ENCODE assay signal across 14 cellular contexts in genomic region chr1:26109229-26110164, GRCh38. TPM values are rescaled to one million over a fixed set of nuclear protein-coding genes. Genes with fewer than 3 reads are reported as not detected.
DNase-seq lines count a peak whose midpoint lies in the region; ATAC-seq and TF ChIP-seq lines count a peak whose summit lies in the region.
"Had no signal": no experiment of that assay in that cellular context is flagged by ENCODE, and none has a peak within 500 bp of the region (broad histone marks: within the 10 kb centered on the region; RNA-seq: fewer than 3 reads in every experiment).

No MANE protein-coding gene starts in this region.

- ATAC-seq in heart right ventricle (no peak), WTC11 (no peak)
- ATAC-seq in stimulated activated naive B cell treated with anti-CD40 and anti-IgM and Interleukin-4, amounts not matched to agents 10 μg/mL and 1 μg/mL and 100 μg/mL, for 72 hours (replicated peaks), result no peak

- peak overlapping the region; percentile 97 for H3K27ac ChIP-seq in left ventricle myocardium inferior (replicated peaks)
- H3K27ac ChIP-seq in heart right ventricle, result peak overlapping the region in 1 of 10 donors; percentile 94

- TF ChIP-seq CTCF in left ventricle myocardium inferior (IDR thresholded peaks at IDR 0.05; ENCODE audit: borderline replicate concordance) (no peak), heart right ventricle (IDR thresholded peaks at IDR 0.05) (no peak), WTC11 (IDR thresholded peaks at IDR 0.05) (no peak), GM20000 (IDR thresholded peaks at IDR 0.05; ENCODE audit: extremely low read depth, missing control alignments) (no peak)

- intact Hi-C loops in left ventricle myocardium inferior (cut with micrococcal nuclease) (loop anchor here (10.0 kb wide), 1 partner anchor 215 kb away; no protein-coding TSS in a partner anchor), heart right ventricle (cut with DNase I) (loop anchor here (2.0 to 10.0 kb wide), 13 partner anchors 38 to 305 kb away; partner anchors contain the start of genes CEP85 (in 4 of the 10), C1orf232 (in 2 of the 10), LIN28A (in 2 of the 10) and ZNF593 (in 2 of the 10))

- H3K4me3 ChIP-seq in left ventricle myocardium inferior (no peak overlapping the region), heart right ventricle (peak overlapping the region in 1 of 10 donors; percentile 100)

- H3K4me1 ChIP-seq in left ventricle myocardium inferior, result peaks cover 49% of the 10 kb centered on the region
- H3K4me1 ChIP-seq in heart right ventricle, result peaks cover 6 to 42% (median 35%) of the 10 kb centered on the region in 9 donors

- H3K36me3 Mint-ChIP-seq in WTC11, result 0 out of 2 replicates have a peak, but pooled peaks cover under 1% of the 10 kb centered on the region
- peaks cover 0 to 4% (median 3%) of the 10 kb centered on the region in 3 donors for H3K36me3 Mint-ChIP-seq in immature natural killer cell
- H3K36me3 Mint-ChIP-seq in stimulated activated naive B cell treated with anti-CD40 and anti-IgM and Interleukin-4, amounts not matched to agents 10 μg/mL and 1 μg/mL and 100 μg/mL, for 72 hours, result peaks cover 4% of the 10 kb centered on the region in 2 donors

- peaks cover 28% of the 10 kb centered on the region for H3K4me1 Mint-ChIP-seq in WTC11
- peaks cover 16 to 23% of the 10 kb centered on the region in 2 donors for H3K4me1 Mint-ChIP-seq in immature natural killer cell
- peaks cover 11 to 24% of the 10 kb centered on the region in 2 donors for H3K4me1 Mint-ChIP-seq in stimulated activated naive B cell treated with anti-CD40 and anti-IgM and Interleukin-4, amounts not matched to agents 10 μg/mL and 1 μg/mL and 100 μg/mL, for 72 hours

- H3K27me3 Mint-ChIP-seq in WTC11 (ENCODE audit: low read depth), result peaks cover 17% of the 10 kb centered on the region
- peaks cover 2 to 20% (median 13%) of the 10 kb centered on the region in 3 donors for H3K27me3 Mint-ChIP-seq in immature natural killer cell (ENCODE audit: low read depth in 3 of 3)
- H3K27me3 Mint-ChIP-seq in stimulated activated naive B cell treated with anti-CD40 and anti-IgM and Interleukin-4, amounts not matched to agents 10 μg/mL and 1 μg/mL and 100 μg/mL, for 72 hours, result no peaks in the 10 kb centered on the region

- in situ Hi-C loops in KBM-7 (cut with MboI; ENCODE audit: low pct_unique_long_range_greater_than_20kb, low sequenced_read_pairs), result no loop called here

- H3K4me3 Mint-ChIP-seq in WTC11 (peak overlapping the region; percentile 92), immature natural killer cell (peak overlapping the region; percentile 87 to 93 (median 90))
- H3K4me3 Mint-ChIP-seq in stimulated activated naive B cell treated with anti-CD40 and anti-IgM and Interleukin-4, amounts not matched to agents 10 μg/mL and 1 μg/mL and 100 μg/mL, for 72 hours, result peak overlapping the region; percentile 95 to 96

- 89 to 94% methylated on average over 5 of the region's 5 CpGs for WGBS in heart right ventricle, 2 donors

- no peaks in the 10 kb centered on the region for H3K9me3 ChIP-seq in left ventricle myocardium inferior (replicated peaks)
- H3K9me3 ChIP-seq in heart right ventricle, result no peaks in the 10 kb centered on the region

- H3K27me3 ChIP-seq in left ventricle myocardium inferior (ENCODE audit: low read depth) (no peaks in the 10 kb centered on the region), heart right ventricle (no peaks in the 10 kb centered on the region)

- H3K27ac Mint-ChIP-seq in WTC11 (no peak overlapping the region), immature natural killer cell (peak overlapping the region in 5 of 6 donors; percentile 28 to 93 (median 85))
- no peak overlapping the region for H3K27ac Mint-ChIP-seq in stimulated activated naive B cell treated with anti-CD40 and anti-IgM and Interleukin-4, amounts not matched to agents 10 μg/mL and 1 μg/mL and 100 μg/mL, for 72 hours

- CTCF ChIA-PET in WTC11 (lab: Charles Lee), result interaction anchor here (0.7 to 5.1 kb wide), 2 partner anchors 36 to 55 kb away, joined by 3 to 41 read pairs; no protein-coding TSS in a partner anchor

- H3K9me3 Mint-ChIP-seq in WTC11 (no peaks in the 10 kb centered on the region), immature natural killer cell (no peaks in the 10 kb centered on the region)
- H3K9me3 Mint-ChIP-seq in stimulated activated naive B cell treated with anti-CD40 and anti-IgM and Interleukin-4, amounts not matched to agents 10 μg/mL and 1 μg/mL and 100 μg/mL, for 72 hours, result no peaks in the 10 kb centered on the region

- no peak for DNase-seq in left ventricle myocardium inferior
- DNase-seq in heart right ventricle, result no peak
- no peak for DNase-seq in WTC11 (ENCODE audit: low spot score)
- DNase-seq in immature natural killer cell, result no peak
- no peak for DNase-seq in stimulated activated naive B cell treated with anti-CD40 and anti-IgM and Interleukin-4, amounts not matched to agents 10 μg/mL and 1 μg/mL and 100 μg/mL, for 72 hours
- no peak for DNase-seq in KBM-7
- no peak for DNase-seq in GM20000 (ENCODE audit: low spot score)
- no peak for DNase-seq in activated gamma-delta T cell (lab: John Stamatoyannopoulos, UW)
- DNase-seq: kidney glomerular epithelial cell, NCI-H526 had no signal

- POLR2A ChIA-PET in WTC11 (lab: Charles Lee), result no interaction called here

- H3K36me3 ChIP-seq in left ventricle myocardium inferior (peaks cover 6% of the 10 kb centered on the region), heart right ventricle (peaks cover 0 to 5% (median 0%) of the 10 kb centered on the region in 9 donors)

TF ChIP-seq in WTC11, 78 proteins besides CTCF, POLR2A, EP300 and RAD21 (continues in another document):
- TF ChIP-seq CBFB (CRISPR knock-in tag; IDR thresholded peaks at IDR 0.05; ENCODE audit: low read depth), result no peak
- TF ChIP-seq, protein P1, sequence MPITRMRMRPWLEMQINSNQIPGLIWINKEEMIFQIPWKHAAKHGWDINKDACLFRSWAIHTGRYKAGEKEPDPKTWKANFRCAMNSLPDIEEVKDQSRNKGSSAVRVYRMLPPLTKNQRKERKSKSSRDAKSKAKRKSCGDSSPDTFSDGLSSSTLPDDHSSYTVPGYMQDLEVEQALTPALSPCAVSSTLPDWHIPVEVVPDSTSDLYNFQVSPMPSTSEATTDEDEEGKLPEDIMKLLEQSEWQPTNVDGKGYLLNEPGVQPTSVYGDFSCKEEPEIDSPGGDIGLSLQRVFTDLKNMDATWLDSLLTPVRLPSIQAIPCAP (CRISPR knock-in tag; IDR thresholded peaks at IDR 0.05), result no peak
- TF ChIP-seq ZNF532 (CRISPR knock-in tag; IDR thresholded peaks at IDR 0.05; ENCODE audit: borderline replicate concordance), result no peak
- TF ChIP-seq RELA (CRISPR knock-in tag; IDR thresholded peaks at IDR 0.05; ENCODE audit: borderline replicate concordance), result no peak
- no peak for TF ChIP-seq NFYB (CRISPR knock-in tag; conservative IDR thresholded peaks at IDR 0.05; ENCODE audit: low read depth)

RNA-seq across cellular contexts. Expression of gene PDIK1L, which starts 2.1 kb away (rescaled TPM):
- total RNA-seq in left ventricle myocardium inferior, result 4.2 TPM
- 1 to 10 TPM; 3.8 to 8.3 (median 5.7) TPM for total RNA-seq in heart right ventricle
- 1 to 10 TPM; 1.6 to 2.3 TPM for polyA plus RNA-seq in heart right ventricle
- total RNA-seq in WTC11 (2021), result 4.0 to 5.5 TPM (median 4.3 TPM) in 3 replicates
- polyA plus RNA-seq in immature natural killer cell, result 1 to 10 TPM in 2 of 3 donors, under 1 TPM in 1; 0.89 to 3.3 (median 2.3) TPM

RNA-seq across cellular contexts. Expression of gene TRIM63, which starts 42.1 kb away (rescaled TPM):
- total RNA-seq in left ventricle myocardium inferior (203 TPM), heart right ventricle (100 to 1,000 TPM; 191 to 415 (median 222) TPM), WTC11 (2021) (not detected in 3 replicates)
- polyA plus RNA-seq in heart right ventricle (100 to 1,000 TPM; 194 to 305 TPM), immature natural killer cell (under 1 TPM in 1 of 3 donors, not detected in 2; 0.14 TPM)
- total RNA-seq: temporal lobe had no signal

RNA-seq across cellular contexts. Expression of gene FAM110D, which starts 49.4 kb away (rescaled TPM):
- total RNA-seq in left ventricle myocardium inferior (3.1 TPM), heart right ventricle (1 to 10 TPM; 2.1 to 4.7 (median 3.1) TPM), WTC11 (2021) (0.37 to 0.55 TPM (median 0.53 TPM) in 3 replicates)
- polyA plus RNA-seq in heart right ventricle (1 to 10 TPM; 3.8 to 6.1 TPM), immature natural killer cell (not detected)

RNA-seq across cellular contexts. Expression of gene C1orf232, which starts 59.3 kb away (rescaled TPM):
- total RNA-seq in left ventricle myocardium inferior (not detected), heart right ventricle (not detected), WTC11 (2021) (not detected in 3 replicates)
- polyA plus RNA-seq in heart right ventricle (not detected), immature natural killer cell (not detected)
- total RNA-seq: cardiac septum, posterior vena cava, SK-MEL-5, temporal lobe had no signal

Comparison
In these comparisons a context has a peak if more than half of its experiments do, and no peak if none do; other contexts are left out.
1. H3K27ac Mint-ChIP-seq: peak in immature natural killer cell (5 of 6); none in WTC11 (single experiment) and stimulated activated naive B cell treated with anti-CD40 and anti-IgM and Interleukin-4, amounts not matched to agents 10 μg/mL and 1 μg/mL and 100 μg/mL, for 72 hours (single experiment).
2. RNA of gene TRIM63, which starts 42.1 kb away (total RNA-seq): 191 to 415 TPM in heart right ventricle and 203 TPM in left ventricle myocardium inferior (single experiment); not detected in WTC11; every median in the first group is over 100 times any median in the second.
3. Peak in every context shown above with its lines, with median percentiles within 50 percentile points of each other: H3K4me3 Mint-ChIP-seq.